17 cellular contexts compared by ENCODE assay signal in the genomic region with DNA sequence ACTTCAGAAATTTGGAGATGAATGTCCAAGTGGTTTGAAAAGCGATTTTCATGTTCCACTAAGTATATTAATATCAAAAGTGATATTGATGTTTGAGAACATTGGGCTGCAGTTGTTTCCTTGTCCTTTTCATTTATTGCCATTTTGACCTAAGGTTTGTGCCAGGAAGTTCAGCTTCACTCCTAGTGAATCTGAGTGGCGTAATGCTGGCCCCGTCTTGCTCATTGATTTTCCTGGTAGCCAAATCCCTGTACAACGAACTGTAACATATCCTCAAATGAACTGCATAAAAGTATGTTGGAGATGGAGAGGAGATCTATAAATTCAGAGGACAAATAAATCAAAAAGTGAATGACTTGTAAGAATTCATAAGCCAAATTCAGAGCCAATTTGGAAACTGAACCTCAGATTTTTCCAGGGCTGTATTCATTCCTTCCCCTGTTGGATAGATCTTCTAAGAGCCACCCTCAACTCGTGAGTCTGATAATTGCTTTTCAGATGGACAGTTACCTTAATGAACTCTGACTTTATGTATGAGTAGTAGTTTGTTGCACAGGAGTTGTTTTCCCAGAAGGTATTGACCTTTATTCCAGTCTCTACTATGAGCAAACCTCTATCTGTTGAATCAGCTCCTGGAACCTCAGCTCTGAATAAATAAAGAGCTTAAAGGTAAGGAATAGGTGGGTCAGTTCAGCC.
DNase-seq lines count a peak whose midpoint lies in the region; ATAC-seq and TF ChIP-seq lines count a peak whose summit lies in the region.
"Had no signal": no experiment of that assay in that cellular context is flagged by ENCODE, and none has a peak within 500 bp of the region (broad histone marks: within the 10 kb centered on the region; RNA-seq: fewer than 3 reads in every experiment).

No MANE protein-coding gene starts in this region.

- H3K27me3 ChIP-seq in PC-9 (ENCODE audit: insufficient read depth, low read depth) (no peaks in the 10 kb centered on the region), hepatocyte (no peaks in the 10 kb centered on the region), prostate gland (replicated peaks; ENCODE audit: insufficient read depth) (no peaks in the 10 kb centered on the region)
- H3K27me3 ChIP-seq: BE2C had no signal

- TF ChIP-seq POLR2A in prostate gland (IDR thresholded peaks at IDR 0.05): no peak

- CTCF ChIA-PET in PC-9 (lab: Charles Lee): no interaction called here

- H3K79me2 ChIP-seq in PC-9 (ENCODE audit: low read depth) (no peaks in the 10 kb centered on the region), hepatocyte (peaks cover 23% of the 10 kb centered on the region)

- BruUV-seq in PC-9 (replicated peaks; lab: Mats Ljungman, UMichigan): no TSS peak

- no peak for ATAC-seq in HG02840 (IDR thresholded peaks at IDR 0.05; ENCODE audit: low FRiP score, unreplicated experiment)
- ATAC-seq in HG03196 (IDR thresholded peaks at IDR 0.05; ENCODE audit: unreplicated experiment): no peak
- ATAC-seq: Panc1, Right ventricle myocardium inferior had no signal

- POLR2A ChIA-PET in PC-9 (lab: Charles Lee; ENCODE audit: unreplicated experiment): interaction anchor here (0.6 kb wide), 1 partner anchor 607 kb away, joined by 6 read pairs; no protein-coding TSS in a partner anchor

- DNase-seq in PC-9 (peak in 1 of 2 experiments; percentile 78), hepatocyte (ENCODE audit: low spot score) (peak; percentile 27), prostate gland (ENCODE audit: low spot score) (no peak), mesenteric fat pad (ENCODE audit: low spot score) (no peak), OCI-M2 (lab: John Stamatoyannopoulos, UW; ENCODE audit: unreplicated experiment) (no peak)
- DNase-seq: BE2C; CD4-positive, alpha-beta memory T cell; H9; NCI-H1436; NCI-H2029; NCI-H2171; NCI-H446; NCI-H69 had no signal

- TF ChIP-seq CTCF in PC-9 (conservative IDR thresholded peaks at IDR 0.05) (no peak), hepatocyte (IDR thresholded peaks at IDR 0.05; ENCODE audit: poor library complexity) (no peak), prostate gland (IDR thresholded peaks at IDR 0.05) (no peak)

- no peaks in the 10 kb centered on the region for H3K36me3 ChIP-seq in PC-9 (ENCODE audit: low read depth)
- no peaks in the 10 kb centered on the region for H3K36me3 ChIP-seq in hepatocyte (replicated peaks; ENCODE audit: insufficient read depth, low read depth)
- H3K36me3 ChIP-seq in prostate gland: no peaks in the 10 kb centered on the region
- H3K36me3 ChIP-seq: BE2C had no signal

- H3K4me2 ChIP-seq in PC-9: peak overlapping the region; percentile 62
- peak overlapping the region; percentile 7 for H3K4me2 ChIP-seq in hepatocyte

- H3K9me3 ChIP-seq in PC-9 (ENCODE audit: insufficient read depth, low read depth) (no peaks in the 10 kb centered on the region), hepatocyte (ENCODE audit: low read depth) (no peaks in the 10 kb centered on the region), prostate gland (no peaks in the 10 kb centered on the region)
- H3K9me3 ChIP-seq: BE2C had no signal

- H4K20me1 ChIP-seq in PC-9 (ENCODE audit: insufficient read depth) (no peaks in the 10 kb centered on the region), hepatocyte (ENCODE audit: insufficient read depth, poor library complexity, severe bottlenecking) (no peaks in the 10 kb centered on the region)

- H3K4me1 ChIP-seq in PC-9 (replicated peaks; ENCODE audit: insufficient read depth) (peaks cover 32% of the 10 kb centered on the region), hepatocyte (ENCODE audit: insufficient read depth) (peaks cover 19% of the 10 kb centered on the region), prostate gland (replicated peaks) (peaks cover 8% of the 10 kb centered on the region)
- H3K4me1 ChIP-seq: BE2C had no signal

- H3K9me2 ChIP-seq in PC-9 (ENCODE audit: insufficient read depth): no peaks in the 10 kb centered on the region
- H3K9me2 ChIP-seq in hepatocyte (replicated peaks; ENCODE audit: insufficient read depth): no peaks in the 10 kb centered on the region

- H2AFZ ChIP-seq in PC-9 (0 out of 2 replicates have a peak overlapping the region, but pooled peaks have one; percentile 11), hepatocyte (no peak overlapping the region)

- H3K4me3 ChIP-seq in PC-9 (no peak overlapping the region), hepatocyte (no peak overlapping the region), prostate gland (no peak overlapping the region)

- H3F3A ChIP-seq in PC-9 (ENCODE audit: insufficient read depth, low read depth): peaks cover 13% of the 10 kb centered on the region; the same call in 1 of the 2 replicates

- 61% methylated on average over 5 of the region's 5 CpGs for WGBS in hepatocyte (ENCODE audit: low lambda C conversion rate, missing lambda C conversion rate)
- 44% methylated on average over 5 of the region's 5 CpGs for WGBS in prostate gland

- intact Hi-C loops in PC-9 (cut with micrococcal nuclease; ENCODE audit: unreplicated experiment): no loop called here
- intact Hi-C loops in prostate gland (cut with DNase I): no loop called here

- peak overlapping the region; percentile 71 for H3K27ac ChIP-seq in PC-9
- H3K27ac ChIP-seq in hepatocyte: no peak overlapping the region
- H3K27ac ChIP-seq in prostate gland: peak overlapping the region; percentile 30 to 61
